10 cellular contexts compared by ENCODE assay signal in genomic region chr14:75487155-75487671, GRCh38. TPM values are rescaled to one million over a fixed set of nuclear protein-coding genes. Genes with fewer than 3 reads are reported as not detected.
DNase-seq lines count a peak whose midpoint lies in the region; ATAC-seq and TF ChIP-seq lines count a peak whose summit lies in the region.
"Had no signal": no experiment of that assay in that cellular context is flagged by ENCODE, and none has a peak within 500 bp of the region (broad histone marks: within the 10 kb centered on the region; RNA-seq: fewer than 3 reads in every experiment).

No MANE protein-coding gene starts in this region.

- no peaks in the 10 kb centered on the region for H3K9me3 Mint-ChIP-seq in CD4-positive, alpha-beta memory T cell

- WGBS in prostate gland, result 74% methylated on average over 7 of the region's 7 CpGs

- intact Hi-C loops in CD4-positive, alpha-beta memory T cell (cut with micrococcal nuclease), result no loop called here
- intact Hi-C loops in posterior vena cava (cut with DNase I) (loop anchor here in 1 of 2 donors (5.0 kb wide), 1 partner anchor 180 kb away; no protein-coding TSS in a partner anchor), Right ventricle myocardium inferior (cut with DNase I) (loop anchor here (5.0 kb wide), 1 partner anchor 60 kb away; the partner anchor contains the start of gene JDP2), prostate gland (cut with DNase I) (loop anchor here (5.0 kb wide), 2 partner anchors 75 to 360 kb away; partner anchors contain the start of gene NEK9)

- TF ChIP-seq POLR2A in prostate gland (IDR thresholded peaks at IDR 0.05), result no peak

- CTCF ChIA-PET in CD4-positive, alpha-beta memory T cell (lab: Charles Lee; ENCODE audit: partially characterized antibody), result interaction anchor here (0.6 to 7.6 kb wide), 14 partner anchors 9 to 190 kb away, joined by 3 to 121 read pairs (median 4); partner anchors contain the start of gene BATF

- H3K27me3 Mint-ChIP-seq in CD4-positive, alpha-beta memory T cell, result no peaks in the 10 kb centered on the region

- ATAC-seq in GM19025 (IDR thresholded peaks at IDR 0.05; ENCODE audit: low read depth, unreplicated experiment) (peak; percentile 56), HG03159 (IDR thresholded peaks at IDR 0.05; ENCODE audit: unreplicated experiment) (peak; percentile 79), Right ventricle myocardium inferior (no peak)

- H3K4me3 Mint-ChIP-seq in CD4-positive, alpha-beta memory T cell, result peak overlapping the region in 3 of 8 donors; percentile 11 to 59 (median 32)

- H3K4me1 Mint-ChIP-seq in CD4-positive, alpha-beta memory T cell, result peaks cover 8 to 20% (median 15%) of the 10 kb centered on the region in 4 donors

- no peaks in the 10 kb centered on the region for H3K27me3 ChIP-seq in CD4-positive, alpha-beta memory T cell (ENCODE audit: insufficient read depth, low read length)
- no peaks in the 10 kb centered on the region for H3K27me3 ChIP-seq in prostate gland (replicated peaks; ENCODE audit: insufficient read depth)
- H3K27me3 ChIP-seq: neutrophil had no signal

- no peak overlapping the region for H3K27ac ChIP-seq in CD4-positive, alpha-beta memory T cell (ENCODE audit: low read depth, low read length)
- H3K27ac ChIP-seq in prostate gland, result no peak overlapping the region
- H3K27ac ChIP-seq: neutrophil had no signal

- no peaks in the 10 kb centered on the region for H3K9me3 ChIP-seq in CD4-positive, alpha-beta memory T cell (ENCODE audit: control insufficient read depth in 1 of 2, low read length in 2 of 2)
- H3K9me3 ChIP-seq in prostate gland, result no peaks in the 10 kb centered on the region
- H3K9me3 ChIP-seq: neutrophil had no signal

- no peak overlapping the region for H3K4me3 ChIP-seq in CD4-positive, alpha-beta memory T cell (ENCODE audit: low read length in 2 of 2)
- no peak overlapping the region for H3K4me3 ChIP-seq in prostate gland

- POLR2A ChIA-PET in CD4-positive, alpha-beta memory T cell (lab: Charles Lee; ENCODE audit: partially characterized antibody), result interaction anchor here (1.6 to 2.7 kb wide), 2 partner anchors 28 to 360 kb away, joined by 5 to 10 read pairs; partner anchors contain the start of gene NEK9

- H3K36me3 Mint-ChIP-seq in CD4-positive, alpha-beta memory T cell, result no peaks in the 10 kb centered on the region

- no peak for TF ChIP-seq CTCF in prostate gland (IDR thresholded peaks at IDR 0.05)

- H3K27ac Mint-ChIP-seq in CD4-positive, alpha-beta memory T cell, result peak overlapping the region in 2 of 7 donors; percentile 33 to 57

- peaks cover 14% of the 10 kb centered on the region for H3K4me1 ChIP-seq in CD4-positive, alpha-beta memory T cell (ENCODE audit: insufficient read depth, low read length)
- no peaks in the 10 kb centered on the region for H3K4me1 ChIP-seq in prostate gland (replicated peaks)

- peak; percentile 6 to 50 (median 16) for DNase-seq in CD4-positive, alpha-beta memory T cell
- peak; percentile 47 for DNase-seq in activated CD8-positive, alpha-beta memory T cell treated with anti-CD3 and anti-CD28 coated beads, Interleukin-2, amount 50 U/mL, for 48 hours
- DNase-seq in posterior vena cava (ENCODE audit: low spot score) (no peak), Right ventricle myocardium inferior (ENCODE audit: missing footprints) (no peak), prostate gland (ENCODE audit: low spot score) (no peak)
- no peak for DNase-seq in stimulated activated CD4-positive, alpha-beta T cell treated with anti-CD3 and anti-CD28 coated beads, Interleukin-2, amount 100 ng/mL, for 24 hours

- no peaks in the 10 kb centered on the region for H3K36me3 ChIP-seq in CD4-positive, alpha-beta memory T cell (ENCODE audit: insufficient read depth, low read length)
- H3K36me3 ChIP-seq in prostate gland, result no peaks in the 10 kb centered on the region
- H3K36me3 ChIP-seq: neutrophil had no signal

RNA-seq across cellular contexts. Expression of gene BATF, which starts 35.1 kb away (rescaled TPM):
- 10 to 100 TPM; 17.1 to 20.6 TPM for total RNA-seq in CD4-positive, alpha-beta memory T cell
- 10 to 100 TPM; 46.6 to 53.8 TPM for polyA plus RNA-seq in CD4-positive, alpha-beta memory T cell
- 1 to 10 TPM; 2.0 to 2.5 TPM for total RNA-seq in posterior vena cava
- 0.84 TPM for total RNA-seq in Right ventricle myocardium inferior
- total RNA-seq in prostate gland, result 10 to 100 TPM in 1 of 2 donors, 1 to 10 TPM in 1; 3.1 to 11.8 TPM
- polyA plus RNA-seq: fibroblast of lung had no signal

RNA-seq across cellular contexts. Expression of gene JDP2, which starts 59.4 kb away (rescaled TPM):
- total RNA-seq in CD4-positive, alpha-beta memory T cell, result under 1 TPM; 0.78 to 0.79 TPM
- polyA plus RNA-seq in CD4-positive, alpha-beta memory T cell, result under 1 TPM in 1 of 2 donors, not detected in 1; 0.20 TPM
- total RNA-seq in posterior vena cava, result 10 to 100 TPM; 44.2 to 54.8 TPM
- total RNA-seq in Right ventricle myocardium inferior, result 27.2 TPM
- total RNA-seq in prostate gland, result 10 to 100 TPM; 27.1 to 34.0 TPM

Comparison
In these comparisons a context has a peak if more than half of its experiments do, and no peak if none do; other contexts are left out.
1. DNase-seq: peak in CD4-positive, alpha-beta memory T cell (5 of 5) and activated CD8-positive, alpha-beta memory T cell treated with anti-CD3 and anti-CD28 coated beads, Interleukin-2, amount 50 U/mL, for 48 hours (single experiment); none in posterior vena cava (single experiment), Right ventricle myocardium inferior (single experiment), prostate gland (single experiment) and stimulated activated CD4-positive, alpha-beta T cell treated with anti-CD3 and anti-CD28 coated beads, Interleukin-2, amount 100 ng/mL, for 24 hours (0 of 2).
2. RNA of gene JDP2, which starts 59.4 kb away (total RNA-seq): 44.2 to 54.8 TPM in posterior vena cava, 27.1 to 34.0 TPM in prostate gland and 27.2 TPM in Right ventricle myocardium inferior (single experiment); 0.78 to 0.79 TPM in CD4-positive, alpha-beta memory T cell; every median in the first group is over 10 times any median in the second.